In genomic region chr17:28573521-28573920, GRCh38 we compare ENCODE assay signal across 19 cellular contexts. TPM values are rescaled to one million over a fixed set of nuclear protein-coding genes. Genes with fewer than 3 reads are reported as not detected.
DNase-seq lines count a peak whose midpoint lies in the region; ATAC-seq and TF ChIP-seq lines count a peak whose summit lies in the region.
"Had no signal": no experiment of that assay in that cellular context is flagged by ENCODE, and none has a peak within 500 bp of the region (broad histone marks: within the 10 kb centered on the region; RNA-seq: fewer than 3 reads in every experiment).

No MANE protein-coding gene starts in this region.

- BruUV-seq in Calu3 (replicated peaks; lab: Mats Ljungman, UMichigan) = no TSS peak

- intact Hi-C loops in activated CD4-positive, alpha-beta T cell treated with anti-CD3 and anti-CD28 coated beads for 36 hours (cut with DNase I, micrococcal nuclease) = no loop called here
- intact Hi-C loops in Calu3 (cut with micrococcal nuclease; ENCODE audit: unreplicated experiment) = no loop called here

- TF ChIP-seq CTCF in HEK293 (tag by site-specific recombination; IDR thresholded peaks at IDR 0.05) (no peak), chondrocyte (IDR thresholded peaks at IDR 0.05) (no peak), neural crest cell (conservative IDR thresholded peaks at IDR 0.05) (no peak), Calu3 (IDR thresholded peaks at IDR 0.05; ENCODE audit: unreplicated experiment) (no peak)

- no peak for ATAC-seq in activated CD4-positive, alpha-beta T cell treated with anti-CD3 and anti-CD28 coated beads for 36 hours
- ATAC-seq: A549, GM23338 had no signal

- peaks cover 59% of the 10 kb centered on the region for H3K4me1 Mint-ChIP-seq in activated CD4-positive, alpha-beta T cell treated with anti-CD3 and anti-CD28 coated beads, Interleukin-2, amount 10 ng/mL, durations not matched to agents 7 days and 5 days
- peaks cover 41% of the 10 kb centered on the region for H3K4me1 Mint-ChIP-seq in activated CD4-positive, alpha-beta T cell treated with anti-CD3 and anti-CD28 coated beads for 36 hours
- peaks cover 29% of the 10 kb centered on the region for H3K4me1 Mint-ChIP-seq in chondrocyte (ENCODE audit: low read depth)
- H3K4me1 Mint-ChIP-seq in neural crest cell = peaks cover 38% of the 10 kb centered on the region
- peaks cover 19% of the 10 kb centered on the region for H3K4me1 Mint-ChIP-seq in Calu3 (ENCODE audit: low read depth, unreplicated experiment)

- H3K4me3 Mint-ChIP-seq in activated CD4-positive, alpha-beta T cell treated with anti-CD3 and anti-CD28 coated beads, Interleukin-2, amount 10 ng/mL, durations not matched to agents 7 days and 5 days = no peak overlapping the region
- H3K4me3 Mint-ChIP-seq in activated CD4-positive, alpha-beta T cell treated with anti-CD3 and anti-CD28 coated beads for 36 hours = no peak overlapping the region
- H3K4me3 Mint-ChIP-seq in chondrocyte (ENCODE audit: unreplicated experiment) (no peak overlapping the region), neural crest cell (peak overlapping the region; percentile 95), Calu3 (ENCODE audit: low read depth, unreplicated experiment) (no peak overlapping the region)
- H3K4me3 Mint-ChIP-seq: CD14-positive monocyte, GM23338, HFFc6 had no signal

- peaks cover 11% of the 10 kb centered on the region for H3K4me1 ChIP-seq in HEK293 (ENCODE audit: control insufficient read depth, insufficient read depth, low read length)

- no peaks in the 10 kb centered on the region for H3K27me3 Mint-ChIP-seq in activated CD4-positive, alpha-beta T cell treated with anti-CD3 and anti-CD28 coated beads, Interleukin-2, amount 10 ng/mL, durations not matched to agents 7 days and 5 days
- no peaks in the 10 kb centered on the region for H3K27me3 Mint-ChIP-seq in activated CD4-positive, alpha-beta T cell treated with anti-CD3 and anti-CD28 coated beads for 36 hours
- H3K27me3 Mint-ChIP-seq in chondrocyte (ENCODE audit: low read depth) (no peaks in the 10 kb centered on the region), neural crest cell (ENCODE audit: low read depth) (no peaks in the 10 kb centered on the region), Calu3 (ENCODE audit: unreplicated experiment) (no peaks in the 10 kb centered on the region)
- H3K27me3 Mint-ChIP-seq: CD8-positive, alpha-beta memory T cell had no signal

- H3K9me3 ChIP-seq in HEK293 (ENCODE audit: control insufficient read depth, insufficient read depth, low read depth, low read length) = no peaks in the 10 kb centered on the region
- H3K9me3 ChIP-seq: A549, BLaER1 had no signal

- H3K27ac Mint-ChIP-seq in activated CD4-positive, alpha-beta T cell treated with anti-CD3 and anti-CD28 coated beads, Interleukin-2, amount 10 ng/mL, durations not matched to agents 7 days and 5 days = peak overlapping the region; percentile 26
- H3K27ac Mint-ChIP-seq in activated CD4-positive, alpha-beta T cell treated with anti-CD3 and anti-CD28 coated beads for 36 hours = no peak overlapping the region
- H3K27ac Mint-ChIP-seq in chondrocyte (ENCODE audit: unreplicated experiment) (no peak overlapping the region), neural crest cell (ENCODE audit: unreplicated experiment) (no peak overlapping the region), Calu3 (ENCODE audit: unreplicated experiment) (no peak overlapping the region)
- H3K27ac Mint-ChIP-seq: GM23338, HFFc6 had no signal

- no peak for DNase-seq in activated CD4-positive, alpha-beta T cell treated with anti-CD3 and anti-CD28 coated beads, Interleukin-2, amount 10 ng/mL, durations not matched to agents 7 days and 5 days
- no peak for DNase-seq in activated CD4-positive, alpha-beta T cell treated with anti-CD3 and anti-CD28 coated beads for 36 hours
- DNase-seq in chondrocyte (ENCODE audit: low spot score) (peak; percentile 64), neural crest cell (ENCODE audit: low read depth, low spot score) (no peak), DMS79 treated with DMSO at 0.1 percent for 48 hours (lab: John Stamatoyannopoulos, UW) (no peak), HK-2 (ENCODE audit: unreplicated experiment) (no peak), Calu3 (no peak)
- DNase-seq: CD8-positive, alpha-beta memory T cell; COR-L47; DMS79; GF-D8; HCEC 1CT; HFFc6; IMR-90 had no signal

- CTCF ChIA-PET in activated CD4-positive, alpha-beta T cell treated with anti-CD3 and anti-CD28 coated beads, Interleukin-2, amount 10 ng/mL, durations not matched to agents 7 days and 5 days (lab: Charles Lee) = interaction anchor here (1.0 kb wide), 1 partner anchor 9 kb away, joined by 4 read pairs; no protein-coding TSS in a partner anchor
- CTCF ChIA-PET in activated CD4-positive, alpha-beta T cell treated with anti-CD3 and anti-CD28 coated beads for 36 hours (lab: Charles Lee) = interaction anchor here (1.0 to 3.2 kb wide), 2 partner anchors 26 kb away, joined by 3 to 9 read pairs; no protein-coding TSS in a partner anchor
- CTCF ChIA-PET in HEK293 (lab: Yijun Ruan, JAX) = interaction anchor here (4.5 kb wide), 1 partner anchor 26 kb away, joined by 26 read pairs; no protein-coding TSS in a partner anchor
- CTCF ChIA-PET in Calu3 (lab: Charles Lee) = no interaction called here

- H3K36me3 ChIP-seq in HEK293 (ENCODE audit: control insufficient read depth in 2 of 2, insufficient read depth in 1 of 2, low read length in 2 of 2) = peaks cover 27 to 37% of the 10 kb centered on the region in 2 experiments

- H3K36me3 Mint-ChIP-seq in activated CD4-positive, alpha-beta T cell treated with anti-CD3 and anti-CD28 coated beads, Interleukin-2, amount 10 ng/mL, durations not matched to agents 7 days and 5 days (ENCODE audit: low read depth) = peaks cover 41% of the 10 kb centered on the region
- H3K36me3 Mint-ChIP-seq in activated CD4-positive, alpha-beta T cell treated with anti-CD3 and anti-CD28 coated beads for 36 hours (ENCODE audit: low read depth) = peaks cover 52% of the 10 kb centered on the region
- H3K36me3 Mint-ChIP-seq in chondrocyte (ENCODE audit: low read depth) (peaks cover under 1% of the 10 kb centered on the region), neural crest cell (ENCODE audit: low read depth) (peaks cover 6% of the 10 kb centered on the region), Calu3 (ENCODE audit: insufficient read depth, unreplicated experiment) (peaks cover 29% of the 10 kb centered on the region)

- H3K4me3 ChIP-seq in HEK293 (ENCODE audit: low read depth, low read length) = no peak overlapping the region
- H3K4me3 ChIP-seq: A549, BLaER1, GM23338 had no signal

- H3K9me3 Mint-ChIP-seq in activated CD4-positive, alpha-beta T cell treated with anti-CD3 and anti-CD28 coated beads, Interleukin-2, amount 10 ng/mL, durations not matched to agents 7 days and 5 days = no peaks in the 10 kb centered on the region
- H3K9me3 Mint-ChIP-seq in activated CD4-positive, alpha-beta T cell treated with anti-CD3 and anti-CD28 coated beads for 36 hours (ENCODE audit: low read depth) = no peaks in the 10 kb centered on the region
- H3K9me3 Mint-ChIP-seq in chondrocyte (ENCODE audit: low read depth) (no peaks in the 10 kb centered on the region), neural crest cell (no peaks in the 10 kb centered on the region), Calu3 (ENCODE audit: low read depth, unreplicated experiment) (no peaks in the 10 kb centered on the region)
- H3K9me3 Mint-ChIP-seq: CD14-positive monocyte; CD8-positive, alpha-beta memory T cell; GM23338; HFFc6 had no signal

- no peak overlapping the region for H3K27ac ChIP-seq in HEK293 (ENCODE audit: extremely low read depth, low read depth, low read length)
- H3K27ac ChIP-seq: A549, BLaER1 had no signal

- POLR2A ChIA-PET in activated CD4-positive, alpha-beta T cell treated with anti-CD3 and anti-CD28 coated beads, Interleukin-2, amount 10 ng/mL, durations not matched to agents 7 days and 5 days (lab: Charles Lee) = no interaction called here
- POLR2A ChIA-PET in activated CD4-positive, alpha-beta T cell treated with anti-CD3 and anti-CD28 coated beads for 36 hours (lab: Charles Lee) = no interaction called here
- POLR2A ChIA-PET in HEK293 (lab: Yijun Ruan, JAX) = interaction anchor here (3.9 kb wide), 1 partner anchor 22 kb away, joined by 68 read pairs; the partner anchor contains the start of gene UNC119

TF ChIP-seq in HEK293, 187 proteins besides CTCF, POLR2A, EP300 and RAD21:
- peak; percentile 76; the same call in 1 of the 2 replicates for TF ChIP-seq SCRT2 (tag by site-specific recombination; IDR thresholded peaks at IDR 0.05)
- TF ChIP-seq ZNF324 (tag by site-specific recombination; IDR thresholded peaks at IDR 0.05) = no peak

RNA-seq across cellular contexts. Expression of gene PIGS, which starts 2.2 kb away (rescaled TPM):
- 10 to 100 TPM; 61.7 to 62.6 TPM for total RNA-seq in activated CD4-positive, alpha-beta T cell treated with anti-CD3 and anti-CD28 coated beads, Interleukin-2, amount 10 ng/mL, durations not matched to agents 7 days and 5 days
- 10 to 100 TPM; 38.7 to 41.4 TPM for total RNA-seq in activated CD4-positive, alpha-beta T cell treated with anti-CD3 and anti-CD28 coated beads for 36 hours
- total RNA-seq in chondrocyte = 56.5 to 65.7 TPM (median 62.9 TPM) in 3 replicates
- total RNA-seq in neural crest cell = 63.5 and 71.1 TPM in 2 replicates
- total RNA-seq in Calu3 (2022) = 50.9 and 59.2 TPM in 2 replicates

RNA-seq across cellular contexts. Expression of gene ALDOC, which starts 3.2 kb away (rescaled TPM):
- total RNA-seq in activated CD4-positive, alpha-beta T cell treated with anti-CD3 and anti-CD28 coated beads, Interleukin-2, amount 10 ng/mL, durations not matched to agents 7 days and 5 days = 10 to 100 TPM; 61.4 to 63.4 TPM
- 100 to 1,000 TPM; 131 to 133 TPM for total RNA-seq in activated CD4-positive, alpha-beta T cell treated with anti-CD3 and anti-CD28 coated beads for 36 hours
- total RNA-seq in chondrocyte (3.9 to 9.5 TPM (median 8.0 TPM) in 3 replicates), neural crest cell (16.1 and 22.2 TPM in 2 replicates), Calu3 (2022) (2.6 and 2.8 TPM in 2 replicates)

RNA-seq across cellular contexts. Expression of gene UNC119, which starts 21.1 kb away (rescaled TPM):
- total RNA-seq in activated CD4-positive, alpha-beta T cell treated with anti-CD3 and anti-CD28 coated beads, Interleukin-2, amount 10 ng/mL, durations not matched to agents 7 days and 5 days = 10 to 100 TPM; 38.6 to 46.6 TPM
- 10 to 100 TPM; 35.9 to 48.7 TPM for total RNA-seq in activated CD4-positive, alpha-beta T cell treated with anti-CD3 and anti-CD28 coated beads for 36 hours
- total RNA-seq in chondrocyte (19.8 to 24.9 TPM (median 24.1 TPM) in 3 replicates), neural crest cell (59.1 and 63.5 TPM in 2 replicates), Calu3 (2022) (13.0 and 14.6 TPM in 2 replicates)

RNA-seq across cellular contexts. Expression of gene SPAG5, which starts 25.3 kb away (rescaled TPM):
- 100 to 1,000 TPM; 139 to 147 TPM for total RNA-seq in activated CD4-positive, alpha-beta T cell treated with anti-CD3 and anti-CD28 coated beads, Interleukin-2, amount 10 ng/mL, durations not matched to agents 7 days and 5 days
- total RNA-seq in activated CD4-positive, alpha-beta T cell treated with anti-CD3 and anti-CD28 coated beads for 36 hours = 100 to 1,000 TPM; 142 to 165 TPM
- total RNA-seq in chondrocyte (10.3 to 20.3 TPM (median 12.9 TPM) in 3 replicates), neural crest cell (147 and 151 TPM in 2 replicates), Calu3 (2022) (69.3 and 82.1 TPM in 2 replicates)

RNA-seq across cellular contexts. Expression of gene RSKR, which starts 40.5 kb away (rescaled TPM):
- total RNA-seq in activated CD4-positive, alpha-beta T cell treated with anti-CD3 and anti-CD28 coated beads, Interleukin-2, amount 10 ng/mL, durations not matched to agents 7 days and 5 days = 10 to 100 TPM; 18.4 to 20.6 TPM
- 10 to 100 TPM; 17.6 to 21.4 TPM for total RNA-seq in activated CD4-positive, alpha-beta T cell treated with anti-CD3 and anti-CD28 coated beads for 36 hours
- total RNA-seq in chondrocyte (4.7 to 9.0 TPM (median 6.4 TPM) in 3 replicates), neural crest cell (31.0 and 34.2 TPM in 2 replicates), Calu3 (2022) (35.1 and 42.1 TPM in 2 replicates)
